In the genomic region with DNA sequence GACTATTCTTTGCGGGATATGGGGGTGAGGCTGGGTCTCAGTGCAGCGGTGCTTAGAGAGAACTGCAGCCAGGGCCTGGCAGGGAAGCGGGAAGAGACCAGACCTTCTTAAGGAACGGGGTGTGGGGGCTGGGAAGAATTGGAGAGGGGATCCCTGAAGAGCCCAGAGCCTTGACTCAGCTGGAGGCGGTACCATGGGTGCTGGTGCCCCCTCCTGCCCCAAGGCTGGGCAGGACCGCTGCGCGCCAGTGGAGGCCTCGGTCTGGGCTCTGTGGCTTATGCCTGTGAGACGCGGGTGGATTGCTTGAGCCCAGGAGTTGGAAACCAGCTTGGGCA, we compare ENCODE assay signal across 7 cellular contexts.
DNase-seq lines count a peak whose midpoint lies in the region; ATAC-seq lines count a peak whose summit lies in the region.
"Had no signal": no experiment of that assay in that cellular context is flagged by ENCODE, and none has a peak within 500 bp of the region (broad histone marks: within the 10 kb centered on the region; RNA-seq: fewer than 3 reads in every experiment).

No MANE protein-coding gene starts in this region.

- H3K4me1 Mint-ChIP-seq in T-helper 1 cell treated with Interleukin-12 subunit alpha and Interleukin-12 subunit beta and Interleukin-4 antibody, amounts not matched to agents 30 μg/mL and 1 μg/mL, for 36 hours (ENCODE audit: low read depth), result peaks cover 37% of the 10 kb centered on the region
- H3K4me1 Mint-ChIP-seq in effector memory CD8-positive, alpha-beta T cell (ENCODE audit: low read depth in 2 of 2), result peaks cover 42 to 45% of the 10 kb centered on the region in 2 donors
- peaks cover 87% of the 10 kb centered on the region for H3K4me1 Mint-ChIP-seq in stimulated activated naive CD8-positive, alpha-beta T cell treated with anti-CD3 and anti-CD28 coated beads, Interleukin-15, amount 100 ng/mL, for 72 hours

- ATAC-seq in effector memory CD8-positive, alpha-beta T cell (replicated peaks), result no peak
- no peak for ATAC-seq in stimulated activated naive CD8-positive, alpha-beta T cell treated with anti-CD3 and anti-CD28 coated beads, Interleukin-15, amount 100 ng/mL, for 72 hours

- peak overlapping the region; percentile 96 for H3K27ac Mint-ChIP-seq in T-helper 1 cell treated with Interleukin-12 subunit alpha and Interleukin-12 subunit beta and Interleukin-4 antibody, amounts not matched to agents 30 μg/mL and 1 μg/mL, for 36 hours
- peak overlapping the region; percentile 99 to 100 for H3K27ac Mint-ChIP-seq in effector memory CD8-positive, alpha-beta T cell
- H3K27ac Mint-ChIP-seq in stimulated activated naive CD8-positive, alpha-beta T cell treated with anti-CD3 and anti-CD28 coated beads, Interleukin-15, amount 100 ng/mL, for 72 hours, result peak overlapping the region; percentile 84 to 100

- no peaks in the 10 kb centered on the region for H3K9me3 Mint-ChIP-seq in T-helper 1 cell treated with Interleukin-12 subunit alpha and Interleukin-12 subunit beta and Interleukin-4 antibody, amounts not matched to agents 30 μg/mL and 1 μg/mL, for 36 hours
- H3K9me3 Mint-ChIP-seq in effector memory CD8-positive, alpha-beta T cell, result no peaks in the 10 kb centered on the region
- H3K9me3 Mint-ChIP-seq in stimulated activated naive CD8-positive, alpha-beta T cell treated with anti-CD3 and anti-CD28 coated beads, Interleukin-15, amount 100 ng/mL, for 72 hours, result no peaks in the 10 kb centered on the region

- H3K4me3 Mint-ChIP-seq in T-helper 1 cell treated with Interleukin-12 subunit alpha and Interleukin-12 subunit beta and Interleukin-4 antibody, amounts not matched to agents 30 μg/mL and 1 μg/mL, for 36 hours, result no peak overlapping the region
- H3K4me3 Mint-ChIP-seq in effector memory CD8-positive, alpha-beta T cell, result peak overlapping the region; percentile 25 to 98
- H3K4me3 Mint-ChIP-seq in stimulated activated naive CD8-positive, alpha-beta T cell treated with anti-CD3 and anti-CD28 coated beads, Interleukin-15, amount 100 ng/mL, for 72 hours, result peak overlapping the region in 1 of 2 donors; percentile 49

- H3K36me3 Mint-ChIP-seq in T-helper 1 cell treated with Interleukin-12 subunit alpha and Interleukin-12 subunit beta and Interleukin-4 antibody, amounts not matched to agents 30 μg/mL and 1 μg/mL, for 36 hours (ENCODE audit: low read depth), result peaks cover 6% of the 10 kb centered on the region
- peaks cover 56% of the 10 kb centered on the region for H3K36me3 Mint-ChIP-seq in effector memory CD8-positive, alpha-beta T cell (ENCODE audit: insufficient read depth)

- no peaks in the 10 kb centered on the region for H3K27me3 Mint-ChIP-seq in T-helper 1 cell treated with Interleukin-12 subunit alpha and Interleukin-12 subunit beta and Interleukin-4 antibody, amounts not matched to agents 30 μg/mL and 1 μg/mL, for 36 hours (ENCODE audit: low read depth)
- H3K27me3 Mint-ChIP-seq in effector memory CD8-positive, alpha-beta T cell, result no peaks in the 10 kb centered on the region
- no peaks in the 10 kb centered on the region for H3K27me3 Mint-ChIP-seq in stimulated activated naive CD8-positive, alpha-beta T cell treated with anti-CD3 and anti-CD28 coated beads, Interleukin-15, amount 100 ng/mL, for 72 hours

- no peak for DNase-seq in T-helper 1 cell
- DNase-seq in effector memory CD8-positive, alpha-beta T cell, result no peak
- no peak for DNase-seq in stimulated activated naive CD8-positive, alpha-beta T cell treated with anti-CD3 and anti-CD28 coated beads, Interleukin-15, amount 100 ng/mL, for 72 hours
- no peak for DNase-seq in NCI-H1694 (lab: John Stamatoyannopoulos, UW)
- DNase-seq in NCI-H1092 treated with DMSO at 0.1 percent for 48 hours (lab: John Stamatoyannopoulos, UW), result no peak
- DNase-seq: NCI-H1694 treated with DMSO at 0.1 percent for 48 hours had no signal
